1 cellular context compared by ENCODE assay signal in the genomic region with DNA sequence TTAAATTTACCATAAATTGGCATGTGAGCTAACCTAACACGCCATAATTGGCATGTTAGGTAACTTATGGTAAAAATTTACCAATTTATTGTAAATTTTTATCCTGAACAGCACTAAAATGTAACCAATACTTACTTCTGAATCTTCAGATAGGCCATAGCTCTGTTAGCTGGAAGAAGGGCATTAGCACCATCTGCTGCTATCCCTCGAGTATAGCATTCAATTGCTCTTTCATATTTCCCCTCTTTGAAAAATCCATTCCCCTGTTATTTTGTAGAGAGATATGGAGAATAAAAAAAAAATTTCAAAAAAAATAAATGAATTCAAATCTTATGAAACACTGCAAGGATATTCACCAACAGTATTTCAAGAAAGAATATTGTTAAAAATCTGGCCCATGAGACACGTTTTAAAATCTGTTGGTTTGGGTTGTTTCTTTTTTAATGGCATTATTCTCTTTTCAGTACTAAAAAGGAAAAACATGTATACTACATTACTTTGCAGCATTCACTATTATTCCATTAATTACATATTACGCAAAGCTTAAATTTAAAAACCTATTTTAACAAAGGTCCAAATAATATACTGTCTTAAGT.
TF ChIP-seq lines count a peak whose summit lies in the region.

No MANE protein-coding gene starts in this region.

TF ChIP-seq in endothelial cell of umbilical vein, 7 proteins besides CTCF, POLR2A, EP300 and RAD21 (continued from another document):
- TF ChIP-seq JUN (IDR thresholded peaks at IDR 0.05; ENCODE audit: borderline replicate concordance, insufficient read depth, insufficient read length, low read depth): no peak
- no peak for TF ChIP-seq GATA2 (IDR thresholded peaks at IDR 0.05; ENCODE audit: insufficient read depth, insufficient read length, low read depth, low read length)
- TF ChIP-seq POLR2AphosphoS5 (IDR thresholded peaks at IDR 0.05; ENCODE audit: insufficient read depth, low read depth, low read length): no peak
- TF ChIP-seq, protein P1, sequence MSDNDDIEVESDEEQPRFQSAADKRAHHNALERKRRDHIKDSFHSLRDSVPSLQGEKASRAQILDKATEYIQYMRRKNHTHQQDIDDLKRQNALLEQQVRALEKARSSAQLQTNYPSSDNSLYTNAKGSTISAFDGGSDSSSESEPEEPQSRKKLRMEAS (IDR thresholded peaks at IDR 0.05; ENCODE audit: insufficient read depth, insufficient read length): no peak
- TF ChIP-seq FOS (IDR thresholded peaks at IDR 0.05; ENCODE audit: borderline replicate concordance, insufficient read depth, low read length): no peak
